8 cellular contexts compared by ENCODE assay signal in genomic region chr20:13221313-13221672, GRCh38. TPM values are rescaled to one million over a fixed set of nuclear protein-coding genes. Genes with fewer than 3 reads are reported as not detected.
A peak's percentile ranks its signal among the peaks of the same experiment; 100 is the strongest.
DNase-seq lines count a peak whose midpoint lies in the region; ATAC-seq, FAIRE-seq and TF ChIP-seq lines count a peak whose summit lies in the region.

No MANE protein-coding gene starts in this region.

- no peak overlapping the region for H2BK5ac ChIP-seq in trophoblast cell (ENCODE audit: low read depth, low read length, poor library complexity)

- H3K23ac ChIP-seq in trophoblast cell (ENCODE audit: low read length): no peak overlapping the region

- H3K9ac ChIP-seq in GM12878 (ENCODE audit: control insufficient read depth, insufficient read depth, low read length) (no peak overlapping the region), trophoblast cell (ENCODE audit: low read length) (no peak overlapping the region)

- in situ Hi-C loops in GM12878 (cut with MboI): no loop called here

- intact Hi-C loops in GM12878 (cut with micrococcal nuclease; ENCODE audit: unreplicated experiment): no loop called here

- no peak for TF ChIP-seq EP300 in GM12878 (IDR thresholded peaks at IDR 0.05; ENCODE audit: borderline replicate concordance in 1 of 2, control insufficient read depth in 1 of 2, low read depth in 2 of 2, low read length in 2 of 2)

- no peak overlapping the region for H4K91ac ChIP-seq in trophoblast cell (ENCODE audit: low read depth, low read length)

- H4K8ac ChIP-seq in trophoblast cell (ENCODE audit: low read depth, low read length): no peak overlapping the region

- H3K27me3 ChIP-seq in GM12878 (replicated peaks in 1 of 2; ENCODE audit: control insufficient read depth in 2 of 2, insufficient read depth in 2 of 2, low read length in 1 of 2) (peaks cover 9 to 30% of the 10 kb centered on the region in 2 experiments), trophoblast cell (ENCODE audit: insufficient read depth, low read length) (peaks cover 45% of the 10 kb centered on the region)

- no peaks in the 10 kb centered on the region for H3K9me3 Mint-ChIP-seq in endothelial cell (ENCODE audit: unreplicated experiment)

- no peak for TF ChIP-seq POLR2A in GM12878 (IDR thresholded peaks at IDR 0.05; ENCODE audit: low read depth, low read length)

- ATAC-seq in GM19023 (IDR thresholded peaks at IDR 0.05; ENCODE audit: unreplicated experiment) (peak; percentile 33), HG02938 (IDR thresholded peaks at IDR 0.05; ENCODE audit: unreplicated experiment) (peak; percentile 22), GM12878 (no peak; the same call in 2 of the 3 replicates), HG03469 (IDR thresholded peaks at IDR 0.05; ENCODE audit: unreplicated experiment) (no peak)

- H3K4me1 ChIP-seq in GM12878 (ENCODE audit: control insufficient read depth, insufficient read depth, low read length) (peaks cover 4% of the 10 kb centered on the region; the same call in 1 of the 2 replicates), trophoblast cell (ENCODE audit: control insufficient read depth in 1 of 2, insufficient read depth in 2 of 2, low read length in 2 of 2) (peaks cover 10 to 16% of the 10 kb centered on the region in 2 experiments)

- RAD21 ChIA-PET in GM12878 (lab: Charles Lee; ENCODE audit: unreplicated experiment): no interaction called here

- H2AFZ ChIP-seq in GM12878 (ENCODE audit: control insufficient read depth, low read depth, low read length) (no peak overlapping the region), trophoblast cell (ENCODE audit: insufficient read depth, low read length, poor library complexity) (no peak overlapping the region)

- H3K27me3 Mint-ChIP-seq in endothelial cell (ENCODE audit: unreplicated experiment): peaks cover 12% of the 10 kb centered on the region

- H3K79me2 ChIP-seq in GM12878 (ENCODE audit: control insufficient read depth, insufficient read depth, low read length): no peaks in the 10 kb centered on the region
- H3K79me2 ChIP-seq in trophoblast cell (ENCODE audit: control insufficient read depth, insufficient read depth, low read length, poor library complexity): no peaks in the 10 kb centered on the region

- no peak for FAIRE-seq in GM12878 (lab: Jason Lieb, UNC)

- peaks cover 20% of the 10 kb centered on the region for H3K4me1 Mint-ChIP-seq in endothelial cell (ENCODE audit: unreplicated experiment)

- TF ChIP-seq CTCF in GM12878 (IDR thresholded peaks at IDR 0.05 in 2 of 3, conservative IDR thresholded peaks at IDR 0.05 in 1 of 3; ENCODE audit: control insufficient read depth in 2 of 3, extremely low read depth in 1 of 3, insufficient read depth in 1 of 3, low read depth in 3 of 3, low read length in 3 of 3) (no peak), endothelial cell (IDR thresholded peaks at IDR 0.05; ENCODE audit: unreplicated experiment) (no peak)

- WGBS in GM12878 (ENCODE audit: insufficient coverage, insufficient replicate concordance, low lambda C conversion rate, missing lambda C conversion rate): 2% methylated on average over 9 of the region's 56 CpGs
- no CpG with 5 or more reads among the region's 56 CpGs for WGBS in trophoblast cell (ENCODE audit: extremely low coverage, insufficient coverage, insufficient read length)

- no peak overlapping the region for H3K4me3 Mint-ChIP-seq in endothelial cell (ENCODE audit: unreplicated experiment)

- CTCF ChIA-PET in GM12878 (lab: Yijun Ruan, JAX): no interaction called here

- H3K4me3 ChIP-seq in GM12878 (no peak overlapping the region), trophoblast cell (ENCODE audit: low read depth, low read length) (peak overlapping the region; percentile 67)

- no peak overlapping the region for H3K4ac ChIP-seq in trophoblast cell (ENCODE audit: low read depth, low read length)

- no peak overlapping the region for H3K18ac ChIP-seq in trophoblast cell (ENCODE audit: low read length)

- H3K36me3 ChIP-seq in GM12878 (ENCODE audit: control insufficient read depth in 2 of 2, insufficient read depth in 2 of 2, low read length in 1 of 2) (no peaks in the 10 kb centered on the region), trophoblast cell (ENCODE audit: control insufficient read depth in 1 of 2, insufficient read depth in 2 of 2, low read length in 2 of 2) (no peaks in the 10 kb centered on the region)

- no peak for TF ChIP-seq RAD21 in GM12878 (IDR thresholded peaks at IDR 0.05; ENCODE audit: insufficient read depth, low read depth, low read length)

- H2AK5ac ChIP-seq in trophoblast cell (ENCODE audit: low read length): no peak overlapping the region

- BruUV-seq in GM12878 (replicated peaks; lab: Mats Ljungman, UMichigan): no TSS peak

- no peak overlapping the region for H2BK120ac ChIP-seq in trophoblast cell (ENCODE audit: insufficient read depth, low read length, poor library complexity)

- peak overlapping the region; percentile 48; the same call in 1 of the 2 replicates for H3K4me2 ChIP-seq in GM12878 (ENCODE audit: control insufficient read depth, insufficient read depth)
- H3K4me2 ChIP-seq in trophoblast cell (ENCODE audit: low read length): peak overlapping the region; percentile 89

- H3K27ac Mint-ChIP-seq in endothelial cell (ENCODE audit: unreplicated experiment): no peak overlapping the region

- POLR2A ChIA-PET in GM12878 (lab: Charles Lee): no interaction called here

- H3K9me3 ChIP-seq in GM12878 (replicated peaks; ENCODE audit: control insufficient read depth, insufficient read depth, low read length) (no peaks in the 10 kb centered on the region; the same call in 2 of the 3 replicates), trophoblast cell (ENCODE audit: insufficient read depth, low read depth, low read length) (peaks cover 3% of the 10 kb centered on the region)

- H3K36me3 Mint-ChIP-seq in endothelial cell (ENCODE audit: low read depth, unreplicated experiment): no peaks in the 10 kb centered on the region

- no peak overlapping the region for H3K14ac ChIP-seq in trophoblast cell (ENCODE audit: low read length)

- H4K20me1 ChIP-seq in GM12878 (ENCODE audit: control insufficient read depth, insufficient read depth): no peaks in the 10 kb centered on the region

- no peak for DNase-seq in GM12878 (ENCODE audit: low read depth, low spot score)
- DNase-seq in trophoblast cell: no peak
- DNase-seq in NCI-H1092 treated with DMSO at 0.1 percent for 48 hours (lab: John Stamatoyannopoulos, UW): no peak
- DNase-seq in HuH-7.5 (ENCODE audit: low spot score): no peak
- DNase-seq in endothelial cell (ENCODE audit: low spot score): no peak

- SMC1A ChIA-PET in GM12878 (lab: Charles Lee; ENCODE audit: uncharacterized antibody, unreplicated experiment): no interaction called here

- no peak overlapping the region for H3K27ac ChIP-seq in GM12878 (ENCODE audit: control insufficient read depth, insufficient read depth)
- no peak overlapping the region for H3K27ac ChIP-seq in trophoblast cell (ENCODE audit: low read depth, low read length)

- H3K79me1 ChIP-seq in trophoblast cell (ENCODE audit: low read length): no peaks in the 10 kb centered on the region

- H2BK12ac ChIP-seq in trophoblast cell (ENCODE audit: low read length): no peak overlapping the region

- H4K12ac ChIP-seq in trophoblast cell (ENCODE audit: low read depth, low read length): no peak overlapping the region

TF ChIP-seq in GM12878, 131 proteins besides CTCF, POLR2A, EP300 and RAD21 (continues in another document):
- TF ChIP-seq KLF5 (IDR thresholded peaks at IDR 0.05; ENCODE audit: partially characterized antibody) (no peak), ZNF592 (IDR thresholded peaks at IDR 0.05) (no peak)

RNA-seq across cellular contexts. Expression of gene ISM1, which starts 0.2 kb away (rescaled TPM):
- total RNA-seq in GM12878 (2013; cell fraction: nucleolus; rRNA removed): not detected in 2 replicates
- total RNA-seq in GM12878 (2014; rRNA removed): not detected in 2 replicates
- not detected in 2 replicates for total RNA-seq in GM12878 (2014; rRNA removed; fragmentation: Illumina TruSeq; extraction: Trizol)
- not detected in 2 replicates for total RNA-seq in GM12878 (2021)
- not detected for polyA plus RNA-seq in GM12878 (2011; ENCODE audit: low read depth)
- polyA plus RNA-seq in GM12878 (2011; rRNA removed): 0.03 TPM in 1 of 2 replicates, not detected in the other
- polyA plus RNA-seq in GM12878 (2011; cell fraction: cytosol; rRNA removed): 0.05 and 0.06 TPM in 2 replicates
- polyA plus RNA-seq in GM12878 (2011; cell fraction: nucleus; rRNA removed): 0.04 TPM in 1 of 2 replicates, not detected in the other
- polyA plus RNA-seq in GM12878 (2012): not detected in 2 replicates
- 0.01 TPM in 1 of 2 replicates, not detected in the other for polyA plus RNA-seq in GM12878 (2014; fragmentation: Illumina TruSeq; extraction: Trizol)
- polyA plus RNA-seq in GM12878 (2014; fragmentation: Nextera tagmentation; extraction: Ambion mirVana): not detected
- polyA plus RNA-seq in GM12878 (2014; rRNA removed): not detected in 2 replicates
- not detected for polyA plus RNA-seq in GM12878 (2016; fragmentation: Nextera tagmentation; extraction: Ambion mirVana)
- not detected in 2 replicates for polyA minus RNA-seq in GM12878 (2011; rRNA and poly(A)+ RNA removed)
- not detected in 2 replicates for polyA minus RNA-seq in GM12878 (2011; cell fraction: cytosol; rRNA and poly(A)+ RNA removed)
- polyA minus RNA-seq in GM12878 (2011; cell fraction: nucleus; rRNA and poly(A)+ RNA removed): 0.19 TPM in 1 of 2 replicates, not detected in the other
- polyA plus RNA-seq in trophoblast cell (2013): 1.2 and 1.4 TPM in 2 replicates
- total RNA-seq in endothelial cell (ENCODE audit: unreplicated experiment): 23.8 TPM

Comparison
In these comparisons a context has a peak if more than half of its experiments do, and no peak if none do; other contexts are left out.
1. ATAC-seq: peak in GM19023 (single experiment) and HG02938 (single experiment); none in GM12878 (single experiment) and HG03469 (single experiment).
2. RNA of gene ISM1, which starts 0.2 kb away (total RNA-seq): 23.8 TPM in endothelial cell (single experiment); not detected in GM12878; every median in the first group is over 10 times any median in the second.